In genomic region chr16:2004795-2005517, GRCh38 we compare ENCODE assay signal across 16 cellular contexts. TPM values are rescaled to one million over a fixed set of nuclear protein-coding genes. Genes with fewer than 3 reads are reported as not detected.
DNase-seq lines count a peak whose midpoint lies in the region; ATAC-seq, FAIRE-seq and TF ChIP-seq lines count a peak whose summit lies in the region.
"Had no signal": no experiment of that assay in that cellular context is flagged by ENCODE, and none has a peak within 500 bp of the region (broad histone marks: within the 10 kb centered on the region; RNA-seq: fewer than 3 reads in every experiment).

No MANE protein-coding gene starts in this region.

- TF ChIP-seq POLR2A in A549 (IDR thresholded peaks at IDR 0.05; ENCODE audit: low read length) (no peak), esophagus squamous epithelium (IDR thresholded peaks at IDR 0.05) (no peak)

- 89% methylated on average over 30 of the region's 34 CpGs for WGBS in A549 (ENCODE audit: missing lambda C conversion rate)
- no CpG with 5 or more reads among the region's 34 CpGs for WGBS in mesendoderm (ENCODE audit: extremely low coverage, insufficient coverage, low lambda C conversion rate)
- WGBS in esophagus squamous epithelium, 2 donors: 53 to 65% methylated on average over 3 to 9 of the region's 34 CpGs

- no peak for FAIRE-seq in A549 (lab: Jason Lieb, UNC)
- FAIRE-seq: endometrium had no signal

- POLR2A ChIA-PET in A549 (lab: Yijun Ruan, JAX): interaction anchor here (1.0 to 1.7 kb wide), 2 partner anchors 34 to 40 kb away, joined by 4 to 11 read pairs; partner anchors contain the start of genes RPS2 and TBL3

- H3K4me1 ChIP-seq in A549 (peaks cover 49% of the 10 kb centered on the region), mesendoderm (ENCODE audit: control insufficient read depth, low read depth, low read length) (peaks cover 9% of the 10 kb centered on the region), esophagus squamous epithelium (peaks cover 37 to 63% (median 48%) of the 10 kb centered on the region in 3 donors)

- H3K4me3 ChIP-seq in A549 (no peak overlapping the region), mesendoderm (ENCODE audit: low read length) (no peak overlapping the region), esophagus squamous epithelium (no peak overlapping the region)

- TF ChIP-seq EP300 in A549 (IDR thresholded peaks at IDR 0.05): no peak

- no peak overlapping the region for H2BK15ac ChIP-seq in mesendoderm (replicated peaks; ENCODE audit: low read depth)

- no peak overlapping the region for H2BK5ac ChIP-seq in mesendoderm (ENCODE audit: low read length)

- H3K4ac ChIP-seq in mesendoderm (ENCODE audit: low read depth, low read length): no peak overlapping the region

- H3K56ac ChIP-seq in mesendoderm (ENCODE audit: low read length): peak overlapping the region; percentile 30

- no peak overlapping the region for H4K5ac ChIP-seq in mesendoderm (ENCODE audit: low read length)

- no peak overlapping the region for H2BK120ac ChIP-seq in mesendoderm (ENCODE audit: low read depth, low read length)

- CTCF ChIA-PET in A549 (lab: Yijun Ruan, JAX): interaction anchor here (0.9 to 11.3 kb wide), 29 partner anchors 8 to 228 kb away, joined by 3 to 196 read pairs (median 7); partner anchors contain the start of genes GFER, NOXO1, PKD1 and RAB26

- intact Hi-C loops in esophagus squamous epithelium (cut with DNase I): no loop called here

- peak overlapping the region; percentile 55 for H3K4me3 Mint-ChIP-seq in T-helper 17 cell
- H3K4me3 Mint-ChIP-seq: CD8-positive, alpha-beta T cell had no signal

- no peaks in the 10 kb centered on the region for H3K9me3 ChIP-seq in A549
- H3K9me3 ChIP-seq in T-helper 17 cell (ENCODE audit: control insufficient read depth, low read length, poor library complexity, severe bottlenecking): no peaks in the 10 kb centered on the region
- H3K9me3 ChIP-seq in esophagus squamous epithelium: no peaks in the 10 kb centered on the region
- H3K9me3 ChIP-seq: right atrium auricular region had no signal

- no peak overlapping the region for H3K9ac ChIP-seq in mesendoderm (ENCODE audit: low read length)

- peaks cover 22% of the 10 kb centered on the region for H3K4me1 Mint-ChIP-seq in T-helper 17 cell

- no peaks in the 10 kb centered on the region for H3K27me3 ChIP-seq in mesendoderm (ENCODE audit: insufficient read depth, low read length, poor library complexity)
- no peaks in the 10 kb centered on the region for H3K27me3 ChIP-seq in esophagus squamous epithelium
- H3K27me3 ChIP-seq: brain microvascular endothelial cell, right atrium auricular region had no signal

- H3K4me2 ChIP-seq in A549: peak overlapping the region; percentile 78; the same call in 1 of the 3 replicates
- no peak overlapping the region for H3K4me2 ChIP-seq in mesendoderm (ENCODE audit: low read length)

- H3K36me3 ChIP-seq in mesendoderm (ENCODE audit: control insufficient read depth, insufficient read depth, low read length): peaks cover 15% of the 10 kb centered on the region
- H3K36me3 ChIP-seq in esophagus squamous epithelium: peaks cover 25 to 48% (median 32%) of the 10 kb centered on the region in 3 donors

- H3K27ac ChIP-seq in A549 (peak overlapping the region in 1 of 2 experiments; percentile 71; a peak in 2 of 6 replicates), C4-2B (peak overlapping the region; percentile 99), mesendoderm (ENCODE audit: low read depth, low read length) (no peak overlapping the region), esophagus squamous epithelium (no peak overlapping the region)
- H3K27ac ChIP-seq: brain microvascular endothelial cell, right atrium auricular region had no signal

- H3K79me2 ChIP-seq in mesendoderm (ENCODE audit: control insufficient read depth, insufficient read depth, low read length): peaks cover 43% of the 10 kb centered on the region

- no peak overlapping the region for H4K8ac ChIP-seq in mesendoderm (ENCODE audit: low read depth, low read length)

- TF ChIP-seq RAD21 in A549 (conservative IDR thresholded peaks at IDR 0.05 in 1 of 2, IDR thresholded peaks at IDR 0.05 in 1 of 2): no peak

- H3K79me1 ChIP-seq in mesendoderm (ENCODE audit: low read length): peaks cover 31% of the 10 kb centered on the region

- no peak overlapping the region for H2AK5ac ChIP-seq in mesendoderm (ENCODE audit: low read length)

- no peak overlapping the region for H3K18ac ChIP-seq in mesendoderm (ENCODE audit: low read length)

- H3K27ac Mint-ChIP-seq in T-helper 17 cell: no peak overlapping the region
- H3K27ac Mint-ChIP-seq: CD8-positive, alpha-beta T cell had no signal

- H3K23ac ChIP-seq in mesendoderm (ENCODE audit: low read length): no peak overlapping the region

- ATAC-seq in A549: no peak
- ATAC-seq in T-helper 17 cell: no peak
- no peak for ATAC-seq in GM18870 (IDR thresholded peaks at IDR 0.05; ENCODE audit: unreplicated experiment)
- ATAC-seq: CD8-positive, alpha-beta T cell; naive thymus-derived CD8-positive, alpha-beta T cell had no signal

- H3K36me3 Mint-ChIP-seq in T-helper 17 cell (ENCODE audit: low read depth): no peaks in the 10 kb centered on the region

- no peaks in the 10 kb centered on the region for H3K27me3 Mint-ChIP-seq in T-helper 17 cell
- H3K27me3 Mint-ChIP-seq: naive thymus-derived CD8-positive, alpha-beta T cell had no signal

- DNase-seq in A549 (ENCODE audit: low read depth in 1 of 2, low spot score in 1 of 2): no peak
- no peak for DNase-seq in T-helper 17 cell
- DNase-seq in mesendoderm: no peak
- DNase-seq in activated T-cell treated with anti-CD3 and anti-CD28 coated beads for 4 hours: no peak
- no peak for DNase-seq in esophagus squamous epithelium (lab: John Stamatoyannopoulos, UW)
- DNase-seq: activated CD4-positive, alpha-beta T cell treated with anti-CD3 and anti-CD28 coated beads for 4 hours; brain microvascular endothelial cell; MV-4-11; RPMI8226; T-helper 2 cell had no signal

- TF ChIP-seq CTCF in A549 (IDR thresholded peaks at IDR 0.05) (no peak), C4-2B (conservative IDR thresholded peaks at IDR 0.05) (no peak), esophagus squamous epithelium (IDR thresholded peaks at IDR 0.05) (no peak)

TF ChIP-seq in A549, 52 proteins besides CTCF, POLR2A, EP300 and RAD21 (continues in another document):
- TF ChIP-seq MYC (IDR thresholded peaks at IDR 0.05; ENCODE audit: borderline replicate concordance, low read length): no peak
- TF ChIP-seq RCOR1 (IDR thresholded peaks at IDR 0.05; ENCODE audit: low read depth, low read length): no peak

RNA-seq across cellular contexts. Expression of gene ZNF598, which starts 4.7 kb away (rescaled TPM):
- polyA plus RNA-seq in A549 (2011; rRNA removed): 15.3 and 17.7 TPM in 2 replicates
- 52.2 and 62.7 TPM in 2 replicates for polyA plus RNA-seq in A549 (2012; cell fraction: cytosol; rRNA removed)
- 120 and 183 TPM in 2 replicates for polyA plus RNA-seq in A549 (2012; cell fraction: nucleus; rRNA removed)
- polyA plus RNA-seq in A549 (2017; fragmentation: RNase III; extraction: RNeasy Plus Mini Kit Qiagen cat#74134 plus additional on column Dnase treatment): 32.7 to 35.0 TPM (median 33.8 TPM) in 3 replicates
- 12.7 and 17.2 TPM in 2 replicates for polyA minus RNA-seq in A549 (2011; rRNA and poly(A)+ RNA removed)
- total RNA-seq in T-helper 17 cell: 10 to 100 TPM; 45.2 to 46.7 TPM
- polyA plus RNA-seq in mesendoderm (2013, experiment 1 of 2): 32.7 TPM
- polyA plus RNA-seq in mesendoderm (2013, experiment 2 of 2): 32.2 TPM
- total RNA-seq in esophagus squamous epithelium: 10 to 100 TPM; 31.3 to 56.1 (median 40.9) TPM

RNA-seq across cellular contexts. Expression of gene NPW, which starts 14.6 kb away (rescaled TPM):
- polyA plus RNA-seq in A549 (2011; rRNA removed) (0.13 and 0.26 TPM in 2 replicates), A549 (2017; fragmentation: RNase III; extraction: RNeasy Plus Mini Kit Qiagen cat#74134 plus additional on column Dnase treatment) (1.0 to 1.6 TPM (median 1.2 TPM) in 3 replicates)
- 0.83 and 1.2 TPM in 2 replicates for polyA plus RNA-seq in A549 (2012; cell fraction: cytosol; rRNA removed)
- 7.5 and 11.1 TPM in 2 replicates for polyA plus RNA-seq in A549 (2012; cell fraction: nucleus; rRNA removed)
- polyA minus RNA-seq in A549 (2011; rRNA and poly(A)+ RNA removed): not detected in 2 replicates
- total RNA-seq in T-helper 17 cell (1 to 10 TPM in 1 of 2 donors, not detected in 1; 2.0 TPM), esophagus squamous epithelium (under 1 TPM in 1 of 4 donors, not detected in 3; 0.48 TPM)
- 2.7 TPM for polyA plus RNA-seq in mesendoderm (2013, experiment 1 of 2)
- 2.7 TPM for polyA plus RNA-seq in mesendoderm (2013, experiment 2 of 2)
- total RNA-seq: CD8-positive, alpha-beta T cell; naive thymus-derived CD8-positive, alpha-beta T cell; right atrium auricular region had no signal
- polyA plus RNA-seq: naive thymus-derived CD8-positive, alpha-beta T cell had no signal

RNA-seq across cellular contexts. Expression of gene SYNGR3, which starts 15.2 kb away (rescaled TPM):
- 4.9 and 5.7 TPM in 2 replicates for polyA plus RNA-seq in A549 (2011; rRNA removed)
- 6.0 and 8.8 TPM in 2 replicates for polyA plus RNA-seq in A549 (2012; cell fraction: cytosol; rRNA removed)
- polyA plus RNA-seq in A549 (2012; cell fraction: nucleus; rRNA removed): 15.4 and 17.6 TPM in 2 replicates
- polyA plus RNA-seq in A549 (2017; fragmentation: RNase III; extraction: RNeasy Plus Mini Kit Qiagen cat#74134 plus additional on column Dnase treatment): 4.1 to 5.0 TPM (median 4.4 TPM) in 3 replicates
- polyA minus RNA-seq in A549 (2011; rRNA and poly(A)+ RNA removed): 6.2 and 6.6 TPM in 2 replicates
- total RNA-seq in T-helper 17 cell: 1 to 10 TPM; 7.3 to 8.1 TPM
- polyA plus RNA-seq in mesendoderm (2013, experiment 1 of 2): 8.9 TPM
- polyA plus RNA-seq in mesendoderm (2013, experiment 2 of 2): 9.5 TPM
- total RNA-seq in esophagus squamous epithelium: 1 to 10 TPM in 2 of 4 donors, under 1 TPM in 1, not detected in 1; 0.38 to 1.0 (median 1.0) TPM

RNA-seq across cellular contexts. Expression of gene GFER, which starts 21.0 kb away (rescaled TPM):
- polyA plus RNA-seq in A549 (2011; rRNA removed): 11.9 and 12.9 TPM in 2 replicates
- 23.7 and 27.7 TPM in 2 replicates for polyA plus RNA-seq in A549 (2012; cell fraction: cytosol; rRNA removed)
- polyA plus RNA-seq in A549 (2012; cell fraction: nucleus; rRNA removed): 26.8 and 30.6 TPM in 2 replicates
- polyA plus RNA-seq in A549 (2017; fragmentation: RNase III; extraction: RNeasy Plus Mini Kit Qiagen cat#74134 plus additional on column Dnase treatment): 33.9 to 34.9 TPM (median 34.8 TPM) in 3 replicates
- polyA minus RNA-seq in A549 (2011; rRNA and poly(A)+ RNA removed): 8.6 and 9.5 TPM in 2 replicates
- 10 to 100 TPM; 16.2 to 22.1 TPM for total RNA-seq in T-helper 17 cell
- polyA plus RNA-seq in mesendoderm (2013, experiment 1 of 2): 46.4 TPM
- 48.0 TPM for polyA plus RNA-seq in mesendoderm (2013, experiment 2 of 2)
- total RNA-seq in esophagus squamous epithelium: 10 to 100 TPM in 2 of 4 donors, 1 to 10 TPM in 2; 5.6 to 30.4 (median 13.6) TPM

RNA-seq across cellular contexts. Expression of gene NHERF2, which starts 21.7 kb away (rescaled TPM):
- polyA plus RNA-seq in A549 (2011; rRNA removed) (33.1 and 35.0 TPM in 2 replicates), A549 (2017; fragmentation: RNase III; extraction: RNeasy Plus Mini Kit Qiagen cat#74134 plus additional on column Dnase treatment) (27.3 to 32.3 TPM (median 31.0 TPM) in 3 replicates)
- polyA plus RNA-seq in A549 (2012; cell fraction: cytosol; rRNA removed): 72.4 and 90.6 TPM in 2 replicates
- 67.1 and 86.4 TPM in 2 replicates for polyA plus RNA-seq in A549 (2012; cell fraction: nucleus; rRNA removed)
- polyA minus RNA-seq in A549 (2011; rRNA and poly(A)+ RNA removed): 9.9 and 14.4 TPM in 2 replicates
- total RNA-seq in T-helper 17 cell (1 to 10 TPM; 2.2 to 3.9 TPM), esophagus squamous epithelium (10 to 100 TPM; 11.6 to 31.7 (median 16.5) TPM)
- 6.2 TPM for polyA plus RNA-seq in mesendoderm (2013, experiment 1 of 2)
- polyA plus RNA-seq in mesendoderm (2013, experiment 2 of 2): 7.1 TPM

Comparison
In these comparisons a context has a peak if more than half of its experiments do, and no peak if none do; other contexts are left out.
1. RNA of gene SYNGR3, which starts 15.2 kb away (total RNA-seq): 7.3 to 8.1 TPM in T-helper 17 cell; 0.38 to 1.0 TPM in esophagus squamous epithelium; every median in the first group is over 4 times any median in the second.